12 cellular contexts compared by ENCODE assay signal in genomic region chr12:62817556-62818271, GRCh38.
DNase-seq lines count a peak whose midpoint lies in the region; ATAC-seq, FAIRE-seq and TF ChIP-seq lines count a peak whose summit lies in the region.
"Had no signal": no experiment of that assay in that cellular context is flagged by ENCODE, and none has a peak within 500 bp of the region (broad histone marks: within the 10 kb centered on the region; RNA-seq: fewer than 3 reads in every experiment).

No MANE protein-coding gene starts in this region.

- H3K9me3 Mint-ChIP-seq in brain: peaks cover 0 to 9% (median 0%) of the 10 kb centered on the region in 5 experiments

- ATAC-seq in Right ventricle myocardium inferior: peak; percentile 62
- ATAC-seq in HG02973 (IDR thresholded peaks at IDR 0.05; ENCODE audit: unreplicated experiment): no peak
- no peak for ATAC-seq in GM18505 (IDR thresholded peaks at IDR 0.05; ENCODE audit: unreplicated experiment)
- no peak for ATAC-seq in HG03354 (IDR thresholded peaks at IDR 0.05; ENCODE audit: poor library complexity, severe bottlenecking, unreplicated experiment)
- ATAC-seq: PC-3 had no signal

- H3K4me3 Mint-ChIP-seq in brain: peak overlapping the region; percentile 20 to 58 (median 35)

- TF ChIP-seq CTCF in right atrium auricular region (IDR thresholded peaks at IDR 0.05) (peak in 1 of 2 donors; percentile 32), brain (conservative IDR thresholded peaks at IDR 0.05) (no peak)

- peaks cover 18% of the 10 kb centered on the region for H3K4me1 Mint-ChIP-seq in brain

- no peaks in the 10 kb centered on the region for H3K4me1 ChIP-seq in right atrium auricular region

- no peaks in the 10 kb centered on the region for H3K36me3 Mint-ChIP-seq in brain

- intact Hi-C loops in Right ventricle myocardium inferior (cut with DNase I): loop anchor here (5.0 kb wide), 2 partner anchors 50 to 115 kb away; no protein-coding TSS in a partner anchor

- no peak for DNase-seq in Right ventricle myocardium inferior (ENCODE audit: missing footprints)
- no peak for DNase-seq in right atrium auricular region (ENCODE audit: low spot score)
- DNase-seq in kidney glomerular epithelial cell (lab: John Stamatoyannopoulos, UW): peak; percentile 78
- DNase-seq in urothelium cell line (ENCODE audit: low spot score): peak; percentile 39
- DNase-seq: PC-3; stimulated activated CD4-positive, alpha-beta T cell treated with anti-CD3 and anti-CD28 coated beads, Interleukin-15, amount 100 ng/mL, for 24 hours had no signal

- H3K27ac ChIP-seq in right atrium auricular region: peak overlapping the region in 1 of 2 donors; percentile 23
- H3K27ac ChIP-seq: C4-2B, hepatocyte had no signal

- H3K4me3 ChIP-seq in right atrium auricular region: peak overlapping the region in 1 of 2 donors; percentile 22
- H3K4me3 ChIP-seq: hepatocyte had no signal

- peak overlapping the region in 4 of 5 experiments; percentile 18 to 93 (median 69) for H3K27ac Mint-ChIP-seq in brain

- no peak for FAIRE-seq in urothelium cell line (lab: Jason Lieb, UNC)

- no peaks in the 10 kb centered on the region for H3K27me3 ChIP-seq in right atrium auricular region
- H3K27me3 ChIP-seq: hepatocyte had no signal

- TF ChIP-seq POLR2A in GM18505 (IDR thresholded peaks at IDR 0.05; ENCODE audit: borderline replicate concordance, extremely low read depth, insufficient read depth, insufficient read length): no peak

- H3K36me3 ChIP-seq in right atrium auricular region: no peaks in the 10 kb centered on the region

- H3K27me3 Mint-ChIP-seq in brain: no peaks in the 10 kb centered on the region

- no peaks in the 10 kb centered on the region for H3K9me3 ChIP-seq in right atrium auricular region

Comparison
In these comparisons a context has a peak if more than half of its experiments do, and no peak if none do; other contexts are left out.
1. DNase-seq: peak in kidney glomerular epithelial cell (single experiment) and urothelium cell line (single experiment); none in Right ventricle myocardium inferior (single experiment) and right atrium auricular region (single experiment).